10 cellular contexts compared by ENCODE assay signal in genomic region chr17:17363638-17364337, GRCh38.
DNase-seq lines count a peak whose midpoint lies in the region; ATAC-seq and TF ChIP-seq lines count a peak whose summit lies in the region.
"Had no signal": no experiment of that assay in that cellular context is flagged by ENCODE, and none has a peak within 500 bp of the region (broad histone marks: within the 10 kb centered on the region; RNA-seq: fewer than 3 reads in every experiment).

No MANE protein-coding gene starts in this region.

- peak; percentile 52 to 53 for ATAC-seq in natural killer cell treated with Interleukin-12 subunit alpha and Interleukin-12 subunit beta and Interleukin-15 and Interleukin-18, amount 100 ng/mL, for 72 hours
- no peak for ATAC-seq in GM18870 (IDR thresholded peaks at IDR 0.05; ENCODE audit: unreplicated experiment)
- no peak for ATAC-seq in HG02870 (IDR thresholded peaks at IDR 0.05; ENCODE audit: unreplicated experiment)

- TF ChIP-seq CTCF in endodermal cell (conservative IDR thresholded peaks at IDR 0.05), result no peak

- peaks cover 9% of the 10 kb centered on the region for H3K27me3 Mint-ChIP-seq in endodermal cell (ENCODE audit: insufficient read depth)
- peaks cover 13 to 27% of the 10 kb centered on the region in 2 donors for H3K27me3 Mint-ChIP-seq in natural killer cell treated with Interleukin-12 subunit alpha and Interleukin-12 subunit beta and Interleukin-15 and Interleukin-18, amount 100 ng/mL, for 72 hours

- DNase-seq in DMS79 (lab: John Stamatoyannopoulos, UW) (peak; percentile 43), NCI-H510A treated with DMSO at 0.1 percent for 48 hours (lab: John Stamatoyannopoulos, UW) (peak; percentile 87), endodermal cell (peak; percentile 80), DMS 273 treated with DMSO at 0.1 percent for 48 hours (lab: John Stamatoyannopoulos, UW) (no peak), mucosa of gallbladder (ENCODE audit: low spot score) (no peak)
- DNase-seq in natural killer cell treated with Interleukin-12 subunit alpha and Interleukin-12 subunit beta and Interleukin-15 and Interleukin-18, amount 100 ng/mL, for 72 hours (ENCODE audit: low spot score), result no peak
- DNase-seq: central memory CD4-positive, alpha-beta T cell; NCI-H1048 had no signal

- peaks cover 26% of the 10 kb centered on the region for H3K9me3 Mint-ChIP-seq in endodermal cell
- no peaks in the 10 kb centered on the region for H3K9me3 Mint-ChIP-seq in natural killer cell treated with Interleukin-12 subunit alpha and Interleukin-12 subunit beta and Interleukin-15 and Interleukin-18, amount 100 ng/mL, for 72 hours

- peaks cover 12% of the 10 kb centered on the region for H3K36me3 Mint-ChIP-seq in endodermal cell (ENCODE audit: low read depth)
- H3K36me3 Mint-ChIP-seq in natural killer cell treated with Interleukin-12 subunit alpha and Interleukin-12 subunit beta and Interleukin-15 and Interleukin-18, amount 100 ng/mL, for 72 hours, result no peaks in the 10 kb centered on the region

- no peak overlapping the region for H3K27ac ChIP-seq in endodermal cell (ENCODE audit: low read depth, low read length)

- H3K27me3 ChIP-seq in endodermal cell (ENCODE audit: control insufficient read depth, insufficient read depth, low read length, poor library complexity, severe bottlenecking), result no peaks in the 10 kb centered on the region

- H3K9ac ChIP-seq in endodermal cell (ENCODE audit: extremely low read depth, low read length, poor library complexity, severe bottlenecking), result no peak overlapping the region

- peak overlapping the region; percentile 30 for H3K27ac Mint-ChIP-seq in endodermal cell
- peak overlapping the region in 1 of 2 donors; percentile 36 for H3K27ac Mint-ChIP-seq in natural killer cell treated with Interleukin-12 subunit alpha and Interleukin-12 subunit beta and Interleukin-15 and Interleukin-18, amount 100 ng/mL, for 72 hours

- WGBS in endodermal cell (ENCODE audit: insufficient coverage in 1 of 2, insufficient read length in 1 of 2), 2 experiments, result 78 to 83% methylated on average over 6 to 8 of the region's 8 CpGs

- H3K4me1 ChIP-seq in endodermal cell (ENCODE audit: control insufficient read depth, insufficient read depth, low read length), result no peaks in the 10 kb centered on the region

- H3K9me3 ChIP-seq in endodermal cell (ENCODE audit: control insufficient read depth, low read length), result peaks cover 16% of the 10 kb centered on the region

- H3K4me3 ChIP-seq in endodermal cell (ENCODE audit: low read length), result no peak overlapping the region

- peaks cover 9% of the 10 kb centered on the region for H3K4me1 Mint-ChIP-seq in endodermal cell
- H3K4me1 Mint-ChIP-seq in natural killer cell treated with Interleukin-12 subunit alpha and Interleukin-12 subunit beta and Interleukin-15 and Interleukin-18, amount 100 ng/mL, for 72 hours (ENCODE audit: low read depth in 2 of 2), result peaks cover 10 to 11% of the 10 kb centered on the region in 2 donors

- no peaks in the 10 kb centered on the region for H3K36me3 ChIP-seq in endodermal cell (ENCODE audit: control insufficient read depth, insufficient read depth, low read length)

- no peak overlapping the region for H3K4me3 Mint-ChIP-seq in endodermal cell
- no peak overlapping the region for H3K4me3 Mint-ChIP-seq in natural killer cell treated with Interleukin-12 subunit alpha and Interleukin-12 subunit beta and Interleukin-15 and Interleukin-18, amount 100 ng/mL, for 72 hours

Comparison
In these comparisons a context has a peak if more than half of its experiments do, and no peak if none do; other contexts are left out.
1. DNase-seq: peak in DMS79 (single experiment), NCI-H510A treated with DMSO at 0.1 percent for 48 hours (single experiment) and endodermal cell (single experiment); none in natural killer cell treated with Interleukin-12 subunit alpha and Interleukin-12 subunit beta and Interleukin-15 and Interleukin-18, amount 100 ng/mL, for 72 hours (single experiment), DMS 273 treated with DMSO at 0.1 percent for 48 hours (single experiment) and mucosa of gallbladder (single experiment).
2. ATAC-seq: peak in natural killer cell treated with Interleukin-12 subunit alpha and Interleukin-12 subunit beta and Interleukin-15 and Interleukin-18, amount 100 ng/mL, for 72 hours (2 of 2); none in GM18870 (single experiment) and HG02870 (single experiment).